18 cellular contexts compared by ENCODE assay signal in genomic region chr20:52426856-52427255, GRCh38.
"Had no signal": no experiment of that assay in that cellular context is flagged by ENCODE, and none has a peak within 500 bp of the region (broad histone marks: within the 10 kb centered on the region; RNA-seq: fewer than 3 reads in every experiment).

No MANE protein-coding gene starts in this region.

- H3K9me3 ChIP-seq: ascending aorta, colonic mucosa, gastroesophageal sphincter, stomach, thoracic aorta had no signal

- H3K36me3 ChIP-seq: ascending aorta, cardiac muscle cell, colonic mucosa, gastroesophageal sphincter, stomach, thoracic aorta had no signal

- H3K79me2 ChIP-seq: hepatocyte had no signal

- H3K4me3 ChIP-seq: ascending aorta, cardiac muscle cell, colonic mucosa, gastroesophageal sphincter, hepatocyte, stomach, thoracic aorta had no signal

- H3K4me1 ChIP-seq: ascending aorta, colonic mucosa, gastroesophageal sphincter, stomach had no signal

- H3K4me2 ChIP-seq: hepatocyte had no signal

- H2AFZ ChIP-seq: hepatocyte had no signal

- H3K27ac Mint-ChIP-seq: activated naive CD8-positive, alpha-beta T cell treated with anti-CD3 and anti-CD28 coated beads, Interleukin-2, amount 50 U/mL, for 24 hours had no signal

- H3K27me3 ChIP-seq: ascending aorta, cardiac muscle cell, colonic mucosa, gastroesophageal sphincter, hepatocyte, stomach had no signal

- DNase-seq: activated CD4-positive, alpha-beta T cell treated with anti-CD3 and anti-CD28 coated beads for 1 hour; activated CD4-positive, alpha-beta T cell treated with anti-CD3 and anti-CD28 coated beads, Interleukin-2, amount 50 U/mL, for 48 hours; activated gamma-delta T cell; activated naive CD8-positive, alpha-beta T cell treated with anti-CD3 and anti-CD28 coated beads, Interleukin-2, amount 50 U/mL, for 24 hours; activated T-cell treated with anti-CD3 and anti-CD28 coated beads, Interleukin-2, amount 50 U/mL, for 4 hours; colonic mucosa; effector CD4-positive, alpha-beta T cell; midbrain; naive B cell; retina; stimulated activated CD4-positive, alpha-beta T cell treated with anti-CD3 and anti-CD28 coated beads, Interleukin-4, amount 100 ng/mL, for 24 hours; stomach; T-helper 9 cell had no signal

- H3K4me3 Mint-ChIP-seq: activated naive CD8-positive, alpha-beta T cell treated with anti-CD3 and anti-CD28 coated beads, Interleukin-2, amount 50 U/mL, for 24 hours; activated T-cell treated with anti-CD3 and anti-CD28 coated beads, Interleukin-2, amount 50 U/mL, for 4 hours; naive B cell had no signal

- H3K27me3 Mint-ChIP-seq: activated naive CD8-positive, alpha-beta T cell treated with anti-CD3 and anti-CD28 coated beads, Interleukin-2, amount 50 U/mL, for 24 hours had no signal

- ATAC-seq: activated naive CD8-positive, alpha-beta T cell treated with anti-CD3 and anti-CD28 coated beads, Interleukin-2, amount 50 U/mL, for 24 hours; activated T-cell treated with anti-CD3 and anti-CD28 coated beads, Interleukin-2, amount 50 U/mL, for 4 hours; gastroesophageal sphincter had no signal

- H3K27ac ChIP-seq: ascending aorta, cardiac muscle cell, colonic mucosa, gastroesophageal sphincter, hepatocyte, stomach, thoracic aorta had no signal
